ENCODE assay signal across 24 cellular contexts in genomic region chr7:112058654-112059053, GRCh38.
"Had no signal": no experiment of that assay in that cellular context is flagged by ENCODE, and none has a peak within 500 bp of the region (broad histone marks: within the 10 kb centered on the region; RNA-seq: fewer than 3 reads in every experiment).

No MANE protein-coding gene starts in this region.

- DNase-seq: activated CD4-positive, alpha-beta memory T cell treated with anti-CD3 and anti-CD28 coated beads for 36 hours; activated CD4-positive, alpha-beta T cell treated with anti-CD3 and anti-CD28 coated beads, Interleukin-2, amount 10 ng/mL, durations not matched to agents 24 days and 14 days; activated CD4-positive, CD25-positive, alpha-beta regulatory T cell treated with anti-CD3 and anti-CD28 coated beads, Interleukin-2, amount 50 U/mL, for 72 hours; activated CD8-positive, alpha-beta memory T cell treated with anti-CD3 and anti-CD28 coated beads, Interleukin-2, amount 50 U/mL, for 4 hours; activated gamma-delta T cell treated with Interleukin-2 at 50 U/mL for 16 hours; activated T-cell treated with anti-CD3 and anti-CD28 coated beads, Interleukin-2, amount 50 U/mL, for 1 hour; dermis blood vessel endothelial cell; effector CD4-positive, alpha-beta T cell; foreskin fibroblast; kidney glomerular epithelial cell; lower lobe of right lung; mucosa of descending colon; posterior cingulate gyrus; stimulated activated CD4-positive, alpha-beta T cell treated with anti-CD3 and anti-CD28 coated beads, Interleukin-12 subunit alpha, Interleukin-12 subunit beta, amount 100 ng/mL, for 4 hours; stimulated activated CD4-positive, alpha-beta T cell treated with anti-CD3 and anti-CD28 coated beads, Interleukin-4, amount 100 ng/mL, for 1 hour; stimulated activated naive CD8-positive, alpha-beta T cell treated with anti-CD3 and anti-CD28 coated beads, Interleukin-15, Interleukin-2, amounts not matched to agents 100 U/mL and 50 U/mL, for 24 hours; T-helper 9 cell; uterus had no signal

- H3K27me3 ChIP-seq: uterus had no signal

- H3K4me3 ChIP-seq: lower lobe of right lung, mucosa of descending colon, skin epidermis, thoracic aorta, uterus had no signal

- H3K9me3 ChIP-seq: lower lobe of right lung, mucosa of descending colon, thoracic aorta, uterus had no signal

- ATAC-seq: activated naive CD4-positive, alpha-beta T cell treated with anti-CD3 and anti-CD28 coated beads, Interleukin-2, amount 50 U/mL, for 72 hours; left lobe of liver; lower lobe of right lung; mucosa of descending colon; natural killer cell treated with Interleukin-12 subunit alpha and Interleukin-12 subunit beta and Interleukin-15 and Interleukin-18, amount 100 ng/mL, for 72 hours; sciatic nerve; stimulated activated naive CD8-positive, alpha-beta T cell treated with anti-CD3 and anti-CD28 coated beads, Interleukin-15, Interleukin-2, amounts not matched to agents 100 U/mL and 50 U/mL, for 24 hours had no signal

- H3K36me3 ChIP-seq: lower lobe of right lung, thoracic aorta, uterus had no signal

- H3K4me1 ChIP-seq: uterus had no signal
